In genomic region chr1:46179138-46180081, GRCh38 we compare ENCODE assay signal across 8 cellular contexts. TPM values are rescaled to one million over a fixed set of nuclear protein-coding genes. Genes with fewer than 3 reads are reported as not detected.
A peak's percentile ranks its signal among the peaks of the same experiment; 100 is the strongest.
DNase-seq lines count a peak whose midpoint lies in the region; ATAC-seq and TF ChIP-seq lines count a peak whose summit lies in the region.

No MANE protein-coding gene starts in this region.

- no peak overlapping the region for H3K27ac ChIP-seq in DND-41 (ENCODE audit: low read length)

- TF ChIP-seq POLR2A in lower leg skin (IDR thresholded peaks at IDR 0.05) = no peak

- DNase-seq in DND-41 = peak; percentile 82
- peak; percentile 94 for DNase-seq in NCI-H510A treated with DMSO at 0.1 percent for 48 hours (lab: John Stamatoyannopoulos, UW)
- DNase-seq in activated CD4-positive, alpha-beta T cell treated with anti-CD3 and anti-CD28 coated beads for 4 hours = peak; percentile 61 to 72
- peak; percentile 89 for DNase-seq in dedifferentiated amniotic fluid mesenchymal stem cell (ENCODE audit: extremely low spot score)
- DNase-seq in lower leg skin (ENCODE audit: low spot score in 2 of 2) = peak; percentile 85 to 89
- DNase-seq in stimulated activated CD4-positive, alpha-beta T cell treated with anti-CD3 and anti-CD28 coated beads, TNF-alpha, amount 100 ng/mL, for 1 hour (ENCODE audit: low read depth in 3 of 3, low spot score in 1 of 3) = peak; percentile 26 to 42 (median 35)

- peak overlapping the region; percentile 60 for H2AFZ ChIP-seq in DND-41 (ENCODE audit: low read depth, low read length)

- H3K4me3 ChIP-seq in DND-41 (ENCODE audit: low read depth in 1 of 2, low read length in 2 of 2) = no peak overlapping the region
- no peak overlapping the region for H3K4me3 ChIP-seq in lower leg skin (ENCODE audit: low read depth, poor library complexity, severe bottlenecking)

- no peak overlapping the region for H3K9ac ChIP-seq in DND-41 (ENCODE audit: low read depth, low read length)

- intact Hi-C loops in lower leg skin (cut with DNase I; ENCODE audit: low total_unique reads) = loop anchor here (5.0 kb wide), 1 partner anchor 142 kb away; no protein-coding TSS in a partner anchor

- H3K36me3 ChIP-seq in DND-41 (ENCODE audit: insufficient read depth, low read length) = no peaks in the 10 kb centered on the region

- no peaks in the 10 kb centered on the region for H3K79me2 ChIP-seq in DND-41 (ENCODE audit: insufficient read depth, low read length)

- no peaks in the 10 kb centered on the region for H4K20me1 ChIP-seq in DND-41 (ENCODE audit: insufficient read depth, low read length)

- peak overlapping the region; percentile 52 for H3K4me2 ChIP-seq in DND-41 (ENCODE audit: insufficient read depth, low read length)

- 9 to 11% methylated on average over 10 of the region's 10 CpGs for WGBS in lower leg skin, 2 donors

- H3K27me3 ChIP-seq in DND-41 (ENCODE audit: insufficient read depth, low read length, poor library complexity) = no peaks in the 10 kb centered on the region

- peaks cover 16% of the 10 kb centered on the region for H3K4me1 ChIP-seq in DND-41 (ENCODE audit: insufficient read depth, low read length)

- TF ChIP-seq CTCF in DND-41 (IDR thresholded peaks at IDR 0.05; ENCODE audit: borderline replicate concordance, extremely low read depth, low read length, poor library complexity, severe bottlenecking) = peak; percentile 99
- TF ChIP-seq CTCF in lower leg skin (IDR thresholded peaks at IDR 0.05) = peak in 1 of 3 donors; percentile 84

- ATAC-seq in DND-41 (ENCODE audit: insufficient read depth, low read depth) (peak; percentile 93), HG03159 (IDR thresholded peaks at IDR 0.05; ENCODE audit: unreplicated experiment) (peak; percentile 50), GM18519 (IDR thresholded peaks at IDR 0.05; ENCODE audit: low FRiP score, unreplicated experiment) (no peak)

- H3K9me3 ChIP-seq in DND-41 (ENCODE audit: insufficient read depth, low read length, severe bottlenecking) = no peaks in the 10 kb centered on the region

RNA-seq across cellular contexts. Expression of gene P3R3URF, which starts 3.1 kb away (rescaled TPM):
- total RNA-seq in lower leg skin = not detected

RNA-seq across cellular contexts. Expression of gene TSPAN1, which starts 4.5 kb away (rescaled TPM):
- 10 to 100 TPM in 1 of 4 donors, 1 to 10 TPM in 3; 2.9 to 10.9 (median 5.9) TPM for total RNA-seq in lower leg skin

RNA-seq across cellular contexts. Expression of gene POMGNT1, which starts 18.8 kb away (rescaled TPM):
- 10 to 100 TPM; 26.4 to 46.7 (median 36.4) TPM for total RNA-seq in lower leg skin

RNA-seq across cellular contexts. Expression of gene LURAP1, which starts 23.7 kb away (rescaled TPM):
- total RNA-seq in lower leg skin = 1 to 10 TPM; 2.4 to 5.1 (median 4.0) TPM

RNA-seq across cellular contexts. Expression of gene PIK3R3, which starts 47.0 kb away (rescaled TPM):
- 10 to 100 TPM in 3 of 4 donors, 1 to 10 TPM in 1; 4.4 to 18.4 (median 11.7) TPM for total RNA-seq in lower leg skin

Comparison
In these comparisons a context has a peak if more than half of its experiments do, and no peak if none do; other contexts are left out.
1. DNase-seq: peak in every context shown above with its lines; median percentile 94 in NCI-H510A treated with DMSO at 0.1 percent for 48 hours; 89 in dedifferentiated amniotic fluid mesenchymal stem cell; 87 in lower leg skin; 82 in DND-41; 66 in activated CD4-positive, alpha-beta T cell treated with anti-CD3 and anti-CD28 coated beads for 4 hours; 35 in stimulated activated CD4-positive, alpha-beta T cell treated with anti-CD3 and anti-CD28 coated beads, TNF-alpha, amount 100 ng/mL, for 1 hour.